In genomic region chr1:102191723-102192122, GRCh38 we compare ENCODE assay signal across 9 cellular contexts.
DNase-seq lines count a peak whose midpoint lies in the region; ATAC-seq, FAIRE-seq and TF ChIP-seq lines count a peak whose summit lies in the region.
"Had no signal": no experiment of that assay in that cellular context is flagged by ENCODE, and none has a peak within 500 bp of the region (broad histone marks: within the 10 kb centered on the region; RNA-seq: fewer than 3 reads in every experiment).

No MANE protein-coding gene starts in this region.

- H3K27ac ChIP-seq in OCI-LY3 (ENCODE audit: low read length), result no peak overlapping the region
- no peak overlapping the region for H3K27ac ChIP-seq in foreskin keratinocyte

- H3K4me1 ChIP-seq in OCI-LY3 (ENCODE audit: low read length) (no peaks in the 10 kb centered on the region), foreskin keratinocyte (no peaks in the 10 kb centered on the region)

- no peaks in the 10 kb centered on the region for H3K79me2 ChIP-seq in OCI-LY3 (ENCODE audit: low read length)

- H3K9me3 ChIP-seq in OCI-LY3 (ENCODE audit: insufficient read depth, low read length), result no peaks in the 10 kb centered on the region

- DNase-seq in NCI-H1436 (lab: John Stamatoyannopoulos, UW) (peak; percentile 30), NCI-H1436 treated with DMSO at 0.1 percent for 48 hours (lab: John Stamatoyannopoulos, UW) (no peak), HTR-8/SVneo (ENCODE audit: insufficient read length, low spot score) (peak; percentile 1), foreskin keratinocyte (peak in 1 of 2 donors; percentile 38)
- no peak for DNase-seq in stimulated activated naive B cell treated with anti-CD40 and anti-IgM and Interleukin-4, amounts not matched to agents 10 μg/mL and 1 μg/mL and 100 μg/mL, for 72 hours
- DNase-seq in activated T-helper 2 cell treated with anti-CD3 and anti-CD28 coated beads, Interferon-gamma antibody, Interleukin-2, Interleukin-4, amounts not matched to agents 10 μg/mL and 5 μg/mL and 100 μg/mL, durations not matched to agents 14 hours and 24 hours and 36 hours (ENCODE audit: low spot score), result no peak
- DNase-seq: naive B cell had no signal

- H3K36me3 ChIP-seq in OCI-LY3 (replicated peaks; ENCODE audit: low read depth, low read length), result no peaks in the 10 kb centered on the region

- intact Hi-C loops in activated T-helper 2 cell treated with anti-CD3 and anti-CD28 coated beads, Interferon-gamma antibody, Interleukin-2, Interleukin-4, amounts not matched to agents 10 μg/mL and 5 μg/mL and 100 μg/mL, durations not matched to agents 14 hours and 24 hours and 36 hours (cut with micrococcal nuclease), result no loop called here

- no peaks in the 10 kb centered on the region for H3K27me3 Mint-ChIP-seq in stimulated activated naive B cell treated with anti-CD40 and anti-IgM and Interleukin-4, amounts not matched to agents 10 μg/mL and 1 μg/mL and 100 μg/mL, for 72 hours
- H3K27me3 Mint-ChIP-seq in activated T-helper 2 cell treated with anti-CD3 and anti-CD28 coated beads, Interferon-gamma antibody, Interleukin-2, Interleukin-4, amounts not matched to agents 10 μg/mL and 5 μg/mL and 100 μg/mL, durations not matched to agents 14 hours and 24 hours and 36 hours (ENCODE audit: low read depth), result no peaks in the 10 kb centered on the region
- no peaks in the 10 kb centered on the region for H3K27me3 Mint-ChIP-seq in stimulated activated memory B cell treated with anti-CD40 and anti-IgM and Interleukin-4, amounts not matched to agents 10 μg/mL and 1 μg/mL and 100 μg/mL, for 72 hours
- H3K27me3 Mint-ChIP-seq: naive B cell had no signal

- H3K36me3 Mint-ChIP-seq in stimulated activated naive B cell treated with anti-CD40 and anti-IgM and Interleukin-4, amounts not matched to agents 10 μg/mL and 1 μg/mL and 100 μg/mL, for 72 hours, result no peaks in the 10 kb centered on the region
- H3K36me3 Mint-ChIP-seq in activated T-helper 2 cell treated with anti-CD3 and anti-CD28 coated beads, Interferon-gamma antibody, Interleukin-2, Interleukin-4, amounts not matched to agents 10 μg/mL and 5 μg/mL and 100 μg/mL, durations not matched to agents 14 hours and 24 hours and 36 hours (ENCODE audit: low read depth), result no peaks in the 10 kb centered on the region
- H3K36me3 Mint-ChIP-seq in stimulated activated memory B cell treated with anti-CD40 and anti-IgM and Interleukin-4, amounts not matched to agents 10 μg/mL and 1 μg/mL and 100 μg/mL, for 72 hours, result no peaks in the 10 kb centered on the region
- H3K36me3 Mint-ChIP-seq: naive B cell had no signal

- peak; percentile 61 for ATAC-seq in foreskin keratinocyte
- peak; percentile 39 to 49 for ATAC-seq in stimulated activated naive B cell treated with anti-CD40 and anti-IgM and Interleukin-4, amounts not matched to agents 10 μg/mL and 1 μg/mL and 100 μg/mL, for 72 hours (replicated peaks)
- ATAC-seq in stimulated activated memory B cell treated with anti-CD40 and anti-IgM and Interleukin-4, amounts not matched to agents 10 μg/mL and 1 μg/mL and 100 μg/mL, for 72 hours, result no peak

- H3K4me1 Mint-ChIP-seq in stimulated activated naive B cell treated with anti-CD40 and anti-IgM and Interleukin-4, amounts not matched to agents 10 μg/mL and 1 μg/mL and 100 μg/mL, for 72 hours, result no peaks in the 10 kb centered on the region
- H3K4me1 Mint-ChIP-seq in activated T-helper 2 cell treated with anti-CD3 and anti-CD28 coated beads, Interferon-gamma antibody, Interleukin-2, Interleukin-4, amounts not matched to agents 10 μg/mL and 5 μg/mL and 100 μg/mL, durations not matched to agents 14 hours and 24 hours and 36 hours (ENCODE audit: low read depth), result no peaks in the 10 kb centered on the region
- no peaks in the 10 kb centered on the region for H3K4me1 Mint-ChIP-seq in stimulated activated memory B cell treated with anti-CD40 and anti-IgM and Interleukin-4, amounts not matched to agents 10 μg/mL and 1 μg/mL and 100 μg/mL, for 72 hours
- H3K4me1 Mint-ChIP-seq: naive B cell had no signal

- H3K27me3 ChIP-seq in OCI-LY3 (ENCODE audit: low read depth, low read length), result no peaks in the 10 kb centered on the region
- no peaks in the 10 kb centered on the region for H3K27me3 ChIP-seq in foreskin keratinocyte

- FAIRE-seq in HTR-8/SVneo (lab: Jason Lieb, UNC), result no peak

- no peak overlapping the region for H3K4me3 Mint-ChIP-seq in stimulated activated naive B cell treated with anti-CD40 and anti-IgM and Interleukin-4, amounts not matched to agents 10 μg/mL and 1 μg/mL and 100 μg/mL, for 72 hours
- H3K4me3 Mint-ChIP-seq in activated T-helper 2 cell treated with anti-CD3 and anti-CD28 coated beads, Interferon-gamma antibody, Interleukin-2, Interleukin-4, amounts not matched to agents 10 μg/mL and 5 μg/mL and 100 μg/mL, durations not matched to agents 14 hours and 24 hours and 36 hours (ENCODE audit: low read depth), result no peak overlapping the region
- no peak overlapping the region for H3K4me3 Mint-ChIP-seq in stimulated activated memory B cell treated with anti-CD40 and anti-IgM and Interleukin-4, amounts not matched to agents 10 μg/mL and 1 μg/mL and 100 μg/mL, for 72 hours
- H3K4me3 Mint-ChIP-seq: naive B cell had no signal

- no peak overlapping the region for H3K27ac Mint-ChIP-seq in stimulated activated naive B cell treated with anti-CD40 and anti-IgM and Interleukin-4, amounts not matched to agents 10 μg/mL and 1 μg/mL and 100 μg/mL, for 72 hours
- H3K27ac Mint-ChIP-seq in activated T-helper 2 cell treated with anti-CD3 and anti-CD28 coated beads, Interferon-gamma antibody, Interleukin-2, Interleukin-4, amounts not matched to agents 10 μg/mL and 5 μg/mL and 100 μg/mL, durations not matched to agents 14 hours and 24 hours and 36 hours, result no peak overlapping the region
- no peak overlapping the region for H3K27ac Mint-ChIP-seq in stimulated activated memory B cell treated with anti-CD40 and anti-IgM and Interleukin-4, amounts not matched to agents 10 μg/mL and 1 μg/mL and 100 μg/mL, for 72 hours
- H3K27ac Mint-ChIP-seq: naive B cell had no signal

- H2AFZ ChIP-seq in OCI-LY3 (ENCODE audit: low read depth, low read length), result no peak overlapping the region

- H3K4me3 ChIP-seq in OCI-LY3 (ENCODE audit: low read length), result no peak overlapping the region

- no peaks in the 10 kb centered on the region for H4K20me1 ChIP-seq in OCI-LY3 (ENCODE audit: insufficient read depth, low read length)

- no peak overlapping the region for H3K9ac ChIP-seq in OCI-LY3 (ENCODE audit: low read length)

- TF ChIP-seq CTCF in OCI-LY3 (IDR thresholded peaks at IDR 0.05; ENCODE audit: low read depth, low read length), result peak; percentile 53
- peak; percentile 60 for TF ChIP-seq CTCF in foreskin keratinocyte (conservative IDR thresholded peaks at IDR 0.05)

- no peaks in the 10 kb centered on the region for H3K9me3 Mint-ChIP-seq in stimulated activated naive B cell treated with anti-CD40 and anti-IgM and Interleukin-4, amounts not matched to agents 10 μg/mL and 1 μg/mL and 100 μg/mL, for 72 hours
- no peaks in the 10 kb centered on the region for H3K9me3 Mint-ChIP-seq in activated T-helper 2 cell treated with anti-CD3 and anti-CD28 coated beads, Interferon-gamma antibody, Interleukin-2, Interleukin-4, amounts not matched to agents 10 μg/mL and 5 μg/mL and 100 μg/mL, durations not matched to agents 14 hours and 24 hours and 36 hours
- H3K9me3 Mint-ChIP-seq in stimulated activated memory B cell treated with anti-CD40 and anti-IgM and Interleukin-4, amounts not matched to agents 10 μg/mL and 1 μg/mL and 100 μg/mL, for 72 hours, result no peaks in the 10 kb centered on the region
- H3K9me3 Mint-ChIP-seq: naive B cell had no signal

- no peak overlapping the region for H3K4me2 ChIP-seq in OCI-LY3 (ENCODE audit: low read length)

Comparison
In these comparisons a context has a peak if more than half of its experiments do, and no peak if none do; other contexts are left out.
1. DNase-seq: peak in NCI-H1436 (single experiment) and HTR-8/SVneo (single experiment); none in NCI-H1436 treated with DMSO at 0.1 percent for 48 hours (single experiment), stimulated activated naive B cell treated with anti-CD40 and anti-IgM and Interleukin-4, amounts not matched to agents 10 μg/mL and 1 μg/mL and 100 μg/mL, for 72 hours (single experiment) and activated T-helper 2 cell treated with anti-CD3 and anti-CD28 coated beads, Interferon-gamma antibody, Interleukin-2, Interleukin-4, amounts not matched to agents 10 μg/mL and 5 μg/mL and 100 μg/mL, durations not matched to agents 14 hours and 24 hours and 36 hours (single experiment).